24 cellular contexts compared by ENCODE assay signal in the genomic region with DNA sequence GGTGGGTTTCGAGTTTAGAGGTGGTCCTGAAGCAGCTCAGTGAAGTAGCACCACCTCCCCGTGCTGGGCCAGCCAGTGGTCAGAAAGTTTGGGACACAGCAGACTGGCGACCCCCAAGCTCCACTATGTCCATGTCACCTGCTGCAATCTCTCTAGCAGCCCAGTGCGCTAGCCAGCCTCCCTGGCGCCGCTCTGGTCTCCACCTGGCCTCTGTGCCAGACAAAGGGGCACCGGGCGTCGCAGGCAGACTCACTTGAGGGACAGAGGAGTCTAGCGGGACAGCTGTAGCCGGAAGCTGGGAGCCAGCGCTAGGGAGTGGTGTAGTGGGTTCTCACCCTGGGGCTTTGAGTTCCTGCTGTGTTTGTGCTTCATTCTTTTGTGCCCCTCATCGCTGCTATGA. TPM values are rescaled to one million over a fixed set of nuclear protein-coding genes. Genes with fewer than 3 reads are reported as not detected.
DNase-seq lines count a peak whose midpoint lies in the region; ATAC-seq and TF ChIP-seq lines count a peak whose summit lies in the region.
"Had no signal": no experiment of that assay in that cellular context is flagged by ENCODE, and none has a peak within 500 bp of the region (broad histone marks: within the 10 kb centered on the region; RNA-seq: fewer than 3 reads in every experiment).

No MANE protein-coding gene starts in this region.

- H3K4me3 ChIP-seq in cardiac muscle cell, result no peak overlapping the region
- H3K4me3 ChIP-seq: smooth muscle cell had no signal

- H3K27me3 Mint-ChIP-seq in activated naive CD8-positive, alpha-beta T cell treated with anti-CD3 and anti-CD28 coated beads, Interleukin-2, amount 10 ng/mL, durations not matched to agents 7 days and 5 days, result no peaks in the 10 kb centered on the region
- no peaks in the 10 kb centered on the region for H3K27me3 Mint-ChIP-seq in activated naive CD8-positive, alpha-beta T cell treated with anti-CD3 and anti-CD28 coated beads, Interleukin-2, amount 50 U/mL, for 24 hours
- no peaks in the 10 kb centered on the region for H3K27me3 Mint-ChIP-seq in osteocyte (ENCODE audit: unreplicated experiment)
- H3K27me3 Mint-ChIP-seq: activated B cell treated with CpG ODN at 0.5 μM for 24 hours; activated naive CD4-positive, alpha-beta T cell treated with anti-CD3 and anti-CD28 coated beads, Interleukin-2, amount 10 ng/mL, durations not matched to agents 7 days and 5 days; CD4-positive, alpha-beta memory T cell; type B pancreatic cell had no signal

- POLR2A ChIA-PET in activated naive CD8-positive, alpha-beta T cell treated with anti-CD3 and anti-CD28 coated beads, Interleukin-2, amount 10 ng/mL, durations not matched to agents 7 days and 5 days (lab: Charles Lee), result no interaction called here

- peak overlapping the region; percentile 85 for H3K27ac ChIP-seq in cardiac muscle cell

- peak overlapping the region; percentile 23 for H3K27ac Mint-ChIP-seq in activated naive CD8-positive, alpha-beta T cell treated with anti-CD3 and anti-CD28 coated beads, Interleukin-2, amount 10 ng/mL, durations not matched to agents 7 days and 5 days
- no peak overlapping the region for H3K27ac Mint-ChIP-seq in activated naive CD8-positive, alpha-beta T cell treated with anti-CD3 and anti-CD28 coated beads, Interleukin-2, amount 50 U/mL, for 24 hours
- no peak overlapping the region for H3K27ac Mint-ChIP-seq in osteocyte (ENCODE audit: unreplicated experiment)
- H3K27ac Mint-ChIP-seq: activated B cell treated with CpG ODN at 0.5 μM for 24 hours; activated naive CD4-positive, alpha-beta T cell treated with anti-CD3 and anti-CD28 coated beads, Interleukin-2, amount 10 ng/mL, durations not matched to agents 7 days and 5 days; type B pancreatic cell had no signal

- H3K9me3 Mint-ChIP-seq in activated naive CD8-positive, alpha-beta T cell treated with anti-CD3 and anti-CD28 coated beads, Interleukin-2, amount 10 ng/mL, durations not matched to agents 7 days and 5 days, result no peaks in the 10 kb centered on the region
- H3K9me3 Mint-ChIP-seq in activated naive CD8-positive, alpha-beta T cell treated with anti-CD3 and anti-CD28 coated beads, Interleukin-2, amount 50 U/mL, for 24 hours, result no peaks in the 10 kb centered on the region
- H3K9me3 Mint-ChIP-seq in osteocyte (ENCODE audit: unreplicated experiment), result no peaks in the 10 kb centered on the region
- H3K9me3 Mint-ChIP-seq: activated B cell treated with CpG ODN at 0.5 μM for 24 hours; activated naive CD4-positive, alpha-beta T cell treated with anti-CD3 and anti-CD28 coated beads, Interleukin-2, amount 10 ng/mL, durations not matched to agents 7 days and 5 days; CD4-positive, alpha-beta memory T cell; neural crest cell; type B pancreatic cell had no signal

- H3K4me1 ChIP-seq in cardiac muscle cell (ENCODE audit: low read depth), result no peaks in the 10 kb centered on the region

- no peak overlapping the region for H3K4me3 Mint-ChIP-seq in activated naive CD8-positive, alpha-beta T cell treated with anti-CD3 and anti-CD28 coated beads, Interleukin-2, amount 10 ng/mL, durations not matched to agents 7 days and 5 days
- H3K4me3 Mint-ChIP-seq in activated naive CD8-positive, alpha-beta T cell treated with anti-CD3 and anti-CD28 coated beads, Interleukin-2, amount 50 U/mL, for 24 hours, result no peak overlapping the region
- H3K4me3 Mint-ChIP-seq in osteocyte (ENCODE audit: unreplicated experiment), result no peak overlapping the region
- H3K4me3 Mint-ChIP-seq: activated B cell treated with CpG ODN at 0.5 μM for 24 hours; activated naive CD4-positive, alpha-beta T cell treated with anti-CD3 and anti-CD28 coated beads, Interleukin-2, amount 10 ng/mL, durations not matched to agents 7 days and 5 days; neural crest cell; type B pancreatic cell had no signal

- peaks cover 29% of the 10 kb centered on the region for H3K36me3 ChIP-seq in cardiac muscle cell

- no peaks in the 10 kb centered on the region for H3K9me3 ChIP-seq in cardiac muscle cell (ENCODE audit: low read depth)

- TF ChIP-seq CTCF in cardiac muscle cell (IDR thresholded peaks at IDR 0.05; ENCODE audit: low read depth, low read length), result no peak
- no peak for TF ChIP-seq CTCF in osteocyte (IDR thresholded peaks at IDR 0.05)

- H3K4me1 Mint-ChIP-seq in activated naive CD8-positive, alpha-beta T cell treated with anti-CD3 and anti-CD28 coated beads, Interleukin-2, amount 10 ng/mL, durations not matched to agents 7 days and 5 days, result no peaks in the 10 kb centered on the region
- H3K4me1 Mint-ChIP-seq in activated naive CD8-positive, alpha-beta T cell treated with anti-CD3 and anti-CD28 coated beads, Interleukin-2, amount 50 U/mL, for 24 hours, result no peaks in the 10 kb centered on the region
- no peaks in the 10 kb centered on the region for H3K4me1 Mint-ChIP-seq in osteocyte (ENCODE audit: unreplicated experiment)
- H3K4me1 Mint-ChIP-seq: activated naive CD4-positive, alpha-beta T cell treated with anti-CD3 and anti-CD28 coated beads, Interleukin-2, amount 10 ng/mL, durations not matched to agents 7 days and 5 days; CD4-positive, alpha-beta memory T cell; neural crest cell had no signal

- peaks cover 24% of the 10 kb centered on the region for H3K36me3 Mint-ChIP-seq in activated naive CD8-positive, alpha-beta T cell treated with anti-CD3 and anti-CD28 coated beads, Interleukin-2, amount 10 ng/mL, durations not matched to agents 7 days and 5 days
- peaks cover 14% of the 10 kb centered on the region for H3K36me3 Mint-ChIP-seq in activated naive CD8-positive, alpha-beta T cell treated with anti-CD3 and anti-CD28 coated beads, Interleukin-2, amount 50 U/mL, for 24 hours (ENCODE audit: low read depth)
- peaks cover 34% of the 10 kb centered on the region for H3K36me3 Mint-ChIP-seq in osteocyte (ENCODE audit: unreplicated experiment)

- no peak for DNase-seq in activated naive CD8-positive, alpha-beta T cell treated with anti-CD3 and anti-CD28 coated beads, Interleukin-2, amount 10 ng/mL, durations not matched to agents 7 days and 5 days
- DNase-seq in activated naive CD8-positive, alpha-beta T cell treated with anti-CD3 and anti-CD28 coated beads, Interleukin-2, amount 50 U/mL, for 24 hours, result no peak
- DNase-seq in NCI-H1105 treated with DMSO at 0.1 percent for 48 hours (lab: John Stamatoyannopoulos, UW), result peak; percentile 92
- no peak for DNase-seq in cardiac muscle cell (ENCODE audit: low read depth in 1 of 2, low spot score in 1 of 2)
- peak; percentile 82 for DNase-seq in osteocyte (ENCODE audit: extremely low spot score, unreplicated experiment)
- DNase-seq in NCI-H510A (lab: John Stamatoyannopoulos, UW), result no peak
- DNase-seq: activated B cell treated with CpG ODN at 0.5 μM for 24 hours; activated CD4-positive, alpha-beta T cell treated with anti-CD3 and anti-CD28 coated beads, Interleukin-2, amount 50 U/mL, for 48 hours; activated naive CD4-positive, alpha-beta T cell treated with anti-CD3 and anti-CD28 coated beads, Interleukin-2, amount 10 ng/mL, durations not matched to agents 7 days and 5 days; CD4-positive, alpha-beta memory T cell; DND-41; effector memory CD4-positive, alpha-beta T cell; Kasumi-1; NCI-H226; stimulated activated CD4-positive, alpha-beta T cell treated with anti-CD3 and anti-CD28 coated beads, Interleukin-2, amount 100 ng/mL, for 48 hours; T1000 had no signal

- H3K27me3 ChIP-seq in cardiac muscle cell, result no peaks in the 10 kb centered on the region

- ATAC-seq in activated naive CD8-positive, alpha-beta T cell treated with anti-CD3 and anti-CD28 coated beads, Interleukin-2, amount 10 ng/mL, durations not matched to agents 7 days and 5 days (ENCODE audit: low read depth), result no peak
- ATAC-seq in activated naive CD8-positive, alpha-beta T cell treated with anti-CD3 and anti-CD28 coated beads, Interleukin-2, amount 50 U/mL, for 24 hours, result no peak
- no peak for ATAC-seq in HG03469 (IDR thresholded peaks at IDR 0.05; ENCODE audit: unreplicated experiment)
- no peak for ATAC-seq in GM18870 (IDR thresholded peaks at IDR 0.05; ENCODE audit: unreplicated experiment)

RNA-seq across cellular contexts. Expression of a gene that starts 25.5 kb away (rescaled TPM):
- under 1 TPM in 1 of 2 experiments, not detected in 1; 0.11 TPM for total RNA-seq in activated naive CD8-positive, alpha-beta T cell treated with anti-CD3 and anti-CD28 coated beads, Interleukin-2, amount 10 ng/mL, durations not matched to agents 7 days and 5 days
- 489 and 605 TPM in 2 replicates for total RNA-seq in cardiac muscle cell
- polyA plus RNA-seq in cardiac muscle cell, result 476 and 751 TPM in 2 replicates
- total RNA-seq in osteocyte, result not detected in 2 replicates
- total RNA-seq: astrocyte; CD4-positive, alpha-beta memory T cell; chondrocyte; H4; neural crest cell; smooth muscle cell had no signal
- polyA plus RNA-seq: CD4-positive, alpha-beta memory T cell had no signal

RNA-seq across cellular contexts. Expression of a gene that starts 51.3 kb away (rescaled TPM):
- 1 to 10 TPM; 2.9 to 3.5 TPM for total RNA-seq in activated naive CD8-positive, alpha-beta T cell treated with anti-CD3 and anti-CD28 coated beads, Interleukin-2, amount 10 ng/mL, durations not matched to agents 7 days and 5 days
- total RNA-seq in cardiac muscle cell, result not detected in 2 replicates
- 0.56 and 1.3 TPM in 2 replicates for polyA plus RNA-seq in cardiac muscle cell
- total RNA-seq in osteocyte, result not detected in 2 replicates
- total RNA-seq: astrocyte, chondrocyte, H4, neural crest cell, smooth muscle cell had no signal
- polyA plus RNA-seq: smooth muscle cell had no signal

RNA-seq across cellular contexts. Expression of a gene that starts 57.1 kb away (rescaled TPM):
- 100 to 1,000 TPM; 113 to 114 TPM for total RNA-seq in activated naive CD8-positive, alpha-beta T cell treated with anti-CD3 and anti-CD28 coated beads, Interleukin-2, amount 10 ng/mL, durations not matched to agents 7 days and 5 days
- total RNA-seq in cardiac muscle cell (62.5 and 103 TPM in 2 replicates), osteocyte (55.4 and 67.2 TPM in 2 replicates)
- 58.8 and 70.2 TPM in 2 replicates for polyA plus RNA-seq in cardiac muscle cell

Comparison
In these comparisons a context has a peak if more than half of its experiments do, and no peak if none do; other contexts are left out.
1. DNase-seq: peak in NCI-H1105 treated with DMSO at 0.1 percent for 48 hours (single experiment) and osteocyte (single experiment); none in activated naive CD8-positive, alpha-beta T cell treated with anti-CD3 and anti-CD28 coated beads, Interleukin-2, amount 10 ng/mL, durations not matched to agents 7 days and 5 days (single experiment), activated naive CD8-positive, alpha-beta T cell treated with anti-CD3 and anti-CD28 coated beads, Interleukin-2, amount 50 U/mL, for 24 hours (single experiment), cardiac muscle cell (0 of 2) and NCI-H510A (single experiment).
2. RNA of a gene that starts 25.5 kb away (total RNA-seq): 489 to 605 TPM in cardiac muscle cell; 0.11 TPM in activated naive CD8-positive, alpha-beta T cell treated with anti-CD3 and anti-CD28 coated beads, Interleukin-2, amount 10 ng/mL, durations not matched to agents 7 days and 5 days and not detected in osteocyte; every median in the first group is over 100 times any median in the second.